In genomic region chrX:132612990-132613564, GRCh38 we compare ENCODE assay signal across 8 cellular contexts.
DNase-seq lines count a peak whose midpoint lies in the region; ATAC-seq, FAIRE-seq and TF ChIP-seq lines count a peak whose summit lies in the region.

No MANE protein-coding gene starts in this region.

- H3K9me3 ChIP-seq in PC-9 (ENCODE audit: insufficient read depth, low read depth) (no peaks in the 10 kb centered on the region), left ventricle myocardium inferior (replicated peaks) (no peaks in the 10 kb centered on the region), spleen (no peaks in the 10 kb centered on the region)

- no peak overlapping the region for H3K27ac Mint-ChIP-seq in activated naive CD4-positive, alpha-beta T cell treated with anti-CD3 and anti-CD28 coated beads for 36 hours

- H3K4me1 ChIP-seq in PC-9 (replicated peaks; ENCODE audit: insufficient read depth): no peaks in the 10 kb centered on the region
- H3K4me1 ChIP-seq in left ventricle myocardium inferior: no peaks in the 10 kb centered on the region
- no peaks in the 10 kb centered on the region for H3K4me1 ChIP-seq in spleen

- no peak overlapping the region for H3K4me2 ChIP-seq in PC-9

- CTCF ChIA-PET in GM10248 (lab: Yijun Ruan, JAX) (interaction anchor here (0.6 to 4.8 kb wide), 15 partner anchors 9 to 786 kb away, joined by 3 to 75 read pairs (median 4); partner anchors contain the start of gene RAP2C), PC-9 (lab: Charles Lee) (interaction anchor here (0.7 to 3.9 kb wide), 4 partner anchors 386 to 866 kb away, joined by 4 to 15 read pairs (median 4); no protein-coding TSS in a partner anchor)
- CTCF ChIA-PET in activated naive CD4-positive, alpha-beta T cell treated with anti-CD3 and anti-CD28 coated beads for 36 hours (lab: Charles Lee): interaction anchor here (0.6 to 4.4 kb wide), 13 partner anchors 9 to 785 kb away, joined by 3 to 45 read pairs (median 3); no protein-coding TSS in a partner anchor

- WGBS in spleen, 5 donors: 43 to 51% (median 47%) methylated on average over 7 of the region's 7 CpGs

- DNase-seq in GM10248 (ENCODE audit: extremely low spot score) (peak; percentile 25), PC-9 (peak in 1 of 2 experiments; percentile 46), left ventricle myocardium inferior (peak; percentile 19), spleen (peak; percentile 73), H54 (ENCODE audit: insufficient read length, low spot score) (no peak)
- DNase-seq in activated naive CD4-positive, alpha-beta T cell treated with anti-CD3 and anti-CD28 coated beads for 36 hours: peak; percentile 60

- H4K20me1 ChIP-seq in PC-9 (ENCODE audit: insufficient read depth): no peaks in the 10 kb centered on the region

- H3K4me3 Mint-ChIP-seq in activated naive CD4-positive, alpha-beta T cell treated with anti-CD3 and anti-CD28 coated beads for 36 hours: no peak overlapping the region

- H2AFZ ChIP-seq in PC-9: no peak overlapping the region

- TF ChIP-seq POLR2A in spleen (IDR thresholded peaks at IDR 0.05) (no peak), H54 (IDR thresholded peaks at IDR 0.05; ENCODE audit: low read depth, low read length) (no peak)

- H3K36me3 ChIP-seq in PC-9 (ENCODE audit: low read depth) (no peaks in the 10 kb centered on the region), left ventricle myocardium inferior (no peaks in the 10 kb centered on the region), spleen (no peaks in the 10 kb centered on the region)

- intact Hi-C loops in PC-9 (cut with micrococcal nuclease; ENCODE audit: unreplicated experiment): loop anchor here (1.0 to 5.0 kb wide), 3 partner anchors 121 to 521 kb away; no protein-coding TSS in a partner anchor
- intact Hi-C loops in activated naive CD4-positive, alpha-beta T cell treated with anti-CD3 and anti-CD28 coated beads for 36 hours (cut with micrococcal nuclease): loop anchor here (1.0 to 5.0 kb wide), 4 partner anchors 121 to 521 kb away; no protein-coding TSS in a partner anchor
- intact Hi-C loops in left ventricle myocardium inferior (cut with micrococcal nuclease): loop anchor here (10.0 kb wide), 1 partner anchor 318 kb away; no protein-coding TSS in a partner anchor
- intact Hi-C loops in spleen (cut with DNase I; ENCODE audit: low total_unique reads): loop anchor here (10.0 kb wide), 1 partner anchor 518 kb away; no protein-coding TSS in a partner anchor

- H3F3A ChIP-seq in PC-9 (ENCODE audit: insufficient read depth, low read depth): no peaks in the 10 kb centered on the region

- no peaks in the 10 kb centered on the region for H3K9me3 Mint-ChIP-seq in activated naive CD4-positive, alpha-beta T cell treated with anti-CD3 and anti-CD28 coated beads for 36 hours

- TF ChIP-seq CTCF in GM10248 (IDR thresholded peaks at IDR 0.05; ENCODE audit: control extremely low read depth, extremely low read depth, low read depth, missing control alignments): peak; percentile 66
- TF ChIP-seq CTCF in PC-9 (conservative IDR thresholded peaks at IDR 0.05): peak; percentile 81
- peak; percentile 63 for TF ChIP-seq CTCF in left ventricle myocardium inferior (IDR thresholded peaks at IDR 0.05; ENCODE audit: borderline replicate concordance)
- peak in 9 of 11 experiments; percentile 26 to 65 (median 57) for TF ChIP-seq CTCF in spleen (IDR thresholded peaks at IDR 0.05 in 8 of 11, conservative IDR thresholded peaks at IDR 0.05 in 3 of 11)

- no peaks in the 10 kb centered on the region for H3K27me3 Mint-ChIP-seq in activated naive CD4-positive, alpha-beta T cell treated with anti-CD3 and anti-CD28 coated beads for 36 hours (ENCODE audit: low read depth)

- ATAC-seq in HG02981 (IDR thresholded peaks at IDR 0.05; ENCODE audit: unreplicated experiment) (peak; percentile 54), HG02678 (IDR thresholded peaks at IDR 0.05; ENCODE audit: unreplicated experiment) (no peak)

- no peak for FAIRE-seq in H54 (lab: Jason Lieb, UNC)

- no peaks in the 10 kb centered on the region for H3K4me1 Mint-ChIP-seq in activated naive CD4-positive, alpha-beta T cell treated with anti-CD3 and anti-CD28 coated beads for 36 hours (ENCODE audit: low read depth)

- no peaks in the 10 kb centered on the region for H3K27me3 ChIP-seq in PC-9 (ENCODE audit: insufficient read depth, low read depth)
- no peaks in the 10 kb centered on the region for H3K27me3 ChIP-seq in left ventricle myocardium inferior (ENCODE audit: low read depth)
- H3K27me3 ChIP-seq in spleen (replicated peaks in 1 of 7): peaks cover 0 to 3% (median 0%) of the 10 kb centered on the region in 7 donors

- no peaks in the 10 kb centered on the region for H3K79me2 ChIP-seq in PC-9 (ENCODE audit: low read depth)

- no peaks in the 10 kb centered on the region for H3K36me3 Mint-ChIP-seq in activated naive CD4-positive, alpha-beta T cell treated with anti-CD3 and anti-CD28 coated beads for 36 hours (ENCODE audit: low read depth)

- no TSS peak for BruUV-seq in PC-9 (replicated peaks; lab: Mats Ljungman, UMichigan)

- H3K9me2 ChIP-seq in PC-9 (ENCODE audit: insufficient read depth): no peaks in the 10 kb centered on the region

- POLR2A ChIA-PET in GM10248 (lab: Yijun Ruan, JAX): no interaction called here
- POLR2A ChIA-PET in PC-9 (lab: Charles Lee; ENCODE audit: unreplicated experiment): no interaction called here

- no peak overlapping the region for H3K27ac ChIP-seq in PC-9
- no peak overlapping the region for H3K27ac ChIP-seq in left ventricle myocardium inferior (replicated peaks)
- H3K27ac ChIP-seq in spleen: no peak overlapping the region

- H3K4me3 ChIP-seq in PC-9 (no peak overlapping the region), left ventricle myocardium inferior (no peak overlapping the region), spleen (no peak overlapping the region)
